8 cellular contexts compared by ENCODE assay signal in genomic region chr1:28104866-28105467, GRCh38. TPM values are rescaled to one million over a fixed set of nuclear protein-coding genes. Genes with fewer than 3 reads are reported as not detected.
DNase-seq lines count a peak whose midpoint lies in the region; ATAC-seq and TF ChIP-seq lines count a peak whose summit lies in the region.

No MANE protein-coding gene starts in this region.

- TF ChIP-seq RAD21 in HCT116 (IDR thresholded peaks at IDR 0.05; ENCODE audit: low read depth): no peak

- peak; percentile 79 for TF ChIP-seq POLR2A in HCT116 (IDR thresholded peaks at IDR 0.05; ENCODE audit: borderline replicate concordance, extremely low read depth, insufficient read depth, insufficient read length)

- peak overlapping the region; percentile 94 for H2AFZ ChIP-seq in HCT116 (ENCODE audit: low read depth, low read length, poor library complexity, severe bottlenecking)
- H2AFZ ChIP-seq in SU-DHL-6 (ENCODE audit: low read depth, low read length, severe bottlenecking): peak overlapping the region; percentile 62

- H3K4me2 ChIP-seq in HCT116 (ENCODE audit: low read length) (peak overlapping the region; percentile 70), SU-DHL-6 (ENCODE audit: low read depth, low read length, poor library complexity, severe bottlenecking) (no peak overlapping the region)

- intact Hi-C loops in HCT116 (cut with micrococcal nuclease) (no loop called here), heart right ventricle (cut with DNase I) (no loop called here)

- H3F3A ChIP-seq in SU-DHL-6 (ENCODE audit: insufficient read depth): no peaks in the 10 kb centered on the region

- DNase-seq in HCT116 (ENCODE audit: low read depth, low spot score) (peak; percentile 67), heart right ventricle (no peak), pons (ENCODE audit: low spot score) (peak; percentile 96), D341Med (ENCODE audit: low spot score) (no peak), NCI-H1092 treated with DMSO at 0.1 percent for 48 hours (lab: John Stamatoyannopoulos, UW) (no peak)

- H3K79me2 ChIP-seq in HCT116 (ENCODE audit: insufficient read depth, low read length): no peaks in the 10 kb centered on the region
- H3K79me2 ChIP-seq in SU-DHL-6 (ENCODE audit: insufficient read depth, low read length): no peaks in the 10 kb centered on the region

- no peaks in the 10 kb centered on the region for H3K36me3 ChIP-seq in HCT116 (ENCODE audit: control insufficient read depth in 1 of 2, insufficient read depth in 2 of 2, low read length in 2 of 2)
- H3K36me3 ChIP-seq in SU-DHL-6 (ENCODE audit: low read length): no peaks in the 10 kb centered on the region
- H3K36me3 ChIP-seq in heart right ventricle: no peaks in the 10 kb centered on the region

- H3K27ac ChIP-seq in HCT116 (ENCODE audit: low read depth, low read length): no peak overlapping the region
- H3K27ac ChIP-seq in SU-DHL-6 (ENCODE audit: low read depth, low read length): no peak overlapping the region
- H3K27ac ChIP-seq in heart right ventricle: peak overlapping the region in 7 of 10 donors; percentile 12 to 59 (median 37)

- no peaks in the 10 kb centered on the region for H3K27me3 ChIP-seq in HCT116 (ENCODE audit: insufficient read depth, low read length)
- no peaks in the 10 kb centered on the region for H3K27me3 ChIP-seq in SU-DHL-6 (ENCODE audit: low read length)
- H3K27me3 ChIP-seq in heart right ventricle: no peaks in the 10 kb centered on the region

- H3K4me1 ChIP-seq in HCT116 (ENCODE audit: control insufficient read depth in 1 of 2, insufficient read depth in 2 of 2, low read length in 2 of 2) (peaks cover 0 to 14% of the 10 kb centered on the region in 2 experiments; a peak in 3 of 4 replicates), heart right ventricle (peaks cover 0 to 21% (median 8%) of the 10 kb centered on the region in 9 donors)

- H3K9ac ChIP-seq in HCT116 (ENCODE audit: low read length): peak overlapping the region; percentile 49
- no peak overlapping the region for H3K9ac ChIP-seq in SU-DHL-6 (ENCODE audit: low read length)

- 25 to 34% methylated on average over 11 of the region's 11 CpGs for WGBS in heart right ventricle, 2 donors

- no TSS peak for BruUV-seq in HCT116 (replicated peaks; lab: Mats Ljungman, UMichigan)

- no peaks in the 10 kb centered on the region for H3K9me2 ChIP-seq in HCT116 (ENCODE audit: insufficient read depth)
- no peaks in the 10 kb centered on the region for H3K9me2 ChIP-seq in SU-DHL-6 (replicated peaks; ENCODE audit: insufficient read depth, low read length)

- RAD21 ChIA-PET in HCT116 (lab: Charles Lee; ENCODE audit: low non-redundant PET in 1 of 2, low total read pairs in 2 of 2, uncharacterized antibody in 2 of 2, unreplicated experiment in 2 of 2): no interaction called here

- no peaks in the 10 kb centered on the region for H3K9me3 ChIP-seq in HCT116 (ENCODE audit: control insufficient read depth in 1 of 2, insufficient read depth in 1 of 2, low read depth in 1 of 2, low read length in 2 of 2)
- H3K9me3 ChIP-seq in SU-DHL-6 (ENCODE audit: insufficient read depth, low read length): no peaks in the 10 kb centered on the region
- H3K9me3 ChIP-seq in heart right ventricle: no peaks in the 10 kb centered on the region

- CTCF ChIA-PET in HCT116 (lab: Charles Lee): interaction anchor here (1.1 to 1.6 kb wide), 3 partner anchors 13 to 104 kb away, joined by 3 to 16 read pairs (median 4); partner anchors contain the start of gene EYA3

- H4K20me1 ChIP-seq in HCT116 (ENCODE audit: insufficient read depth) (no peaks in the 10 kb centered on the region), SU-DHL-6 (ENCODE audit: low read depth, low read length) (no peaks in the 10 kb centered on the region)

- TF ChIP-seq CTCF in HCT116 (IDR thresholded peaks at IDR 0.05 in 2 of 3, conservative IDR thresholded peaks at IDR 0.05 in 1 of 3; ENCODE audit: borderline replicate concordance in 1 of 3, insufficient read depth in 1 of 3, low read depth in 2 of 3, low read length in 2 of 3): no peak
- TF ChIP-seq CTCF in SU-DHL-6 (IDR thresholded peaks at IDR 0.05; ENCODE audit: insufficient read depth, low read length, poor library complexity, severe bottlenecking): no peak
- no peak for TF ChIP-seq CTCF in heart right ventricle (IDR thresholded peaks at IDR 0.05)

- POLR2A ChIA-PET in HCT116 (lab: Charles Lee): interaction anchor here (1.0 to 1.1 kb wide), 2 partner anchors 17 to 92 kb away, joined by 4 to 5 read pairs; partner anchors contain the start of gene EYA3

- ATAC-seq in HCT116: peak; percentile 100
- ATAC-seq in heart right ventricle: peak; percentile 38 to 81 (median 60)
- no peak for ATAC-seq in HG03439 (IDR thresholded peaks at IDR 0.05; ENCODE audit: unreplicated experiment)
- ATAC-seq in HG03520 (IDR thresholded peaks at IDR 0.05; ENCODE audit: unreplicated experiment): no peak

- H3K4me3 ChIP-seq in HCT116 (replicated peaks in 1 of 2; ENCODE audit: low read depth in 1 of 2, low read length in 2 of 2) (peak overlapping the region in 1 of 2 experiments; percentile 44; a peak in 2 of 4 replicates), SU-DHL-6 (ENCODE audit: insufficient read depth, low read length, poor library complexity, severe bottlenecking) (no peak overlapping the region), heart right ventricle (peak overlapping the region in 8 of 10 donors; percentile 16 to 46 (median 33))

TF ChIP-seq in HCT116, 20 proteins besides CTCF, POLR2A, EP300 and RAD21:
- TF ChIP-seq POLR2AphosphoS5 (IDR thresholded peaks at IDR 0.05; ENCODE audit: low read depth, low read length): peak; percentile 83
- TF ChIP-seq ELF1 (IDR thresholded peaks at IDR 0.05; ENCODE audit: borderline replicate concordance, low read depth): no peak

RNA-seq across cellular contexts. Expression of gene EYA3, which starts 16.6 kb away (rescaled TPM):
- total RNA-seq in HCT116 (2021; ENCODE audit: unreplicated experiment) (25.9 TPM), heart right ventricle (10 to 100 TPM; 15.2 to 22.1 (median 17.7) TPM)
- polyA plus RNA-seq in HCT116 (2012): 10.4 TPM in 2 replicates
- polyA plus RNA-seq in heart right ventricle: 1 to 10 TPM; 3.6 to 9.3 TPM

Comparison
In these comparisons a context has a peak if more than half of its experiments do, and no peak if none do; other contexts are left out.
1. ATAC-seq: peak in HCT116 (single experiment) and heart right ventricle (8 of 8); none in HG03439 (single experiment) and HG03520 (single experiment).
2. DNase-seq: peak in HCT116 (single experiment) and pons (single experiment); none in heart right ventricle (0 of 2), D341Med (single experiment) and NCI-H1092 treated with DMSO at 0.1 percent for 48 hours (single experiment).
3. H3K27ac ChIP-seq: peak in heart right ventricle (7 of 10); none in HCT116 (single experiment) and SU-DHL-6 (single experiment).